ENCODE assay signal across 20 cellular contexts in the genomic region with DNA sequence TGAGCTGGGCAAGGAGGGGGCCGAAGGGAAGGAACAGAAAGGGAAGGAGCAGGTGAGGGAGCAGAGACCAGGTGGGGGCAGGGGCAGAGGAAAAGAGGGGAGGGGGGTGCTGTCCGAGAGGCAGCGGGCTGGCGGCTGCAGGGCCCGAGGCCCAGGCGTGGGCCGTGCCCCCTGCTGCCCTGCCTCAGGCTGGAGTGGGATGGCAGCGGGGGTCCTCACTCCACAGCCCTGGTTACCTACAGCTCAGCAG. TPM values are rescaled to one million over a fixed set of nuclear protein-coding genes. Genes with fewer than 3 reads are reported as not detected.
DNase-seq lines count a peak whose midpoint lies in the region; ATAC-seq, FAIRE-seq and TF ChIP-seq lines count a peak whose summit lies in the region.
"Had no signal": no experiment of that assay in that cellular context is flagged by ENCODE, and none has a peak within 500 bp of the region (broad histone marks: within the 10 kb centered on the region; RNA-seq: fewer than 3 reads in every experiment).

No MANE protein-coding gene starts in this region.

- TF ChIP-seq RAD21 in HCT116 (IDR thresholded peaks at IDR 0.05; ENCODE audit: low read depth) = no peak

- H3K79me2 ChIP-seq in HCT116 (ENCODE audit: insufficient read depth, low read length) (no peaks in the 10 kb centered on the region), astrocyte (ENCODE audit: insufficient read depth, low read length) (no peaks in the 10 kb centered on the region)

- no peaks in the 10 kb centered on the region for H3K4me1 Mint-ChIP-seq in astrocyte (ENCODE audit: low read depth, unreplicated experiment)

- H3K9ac ChIP-seq in HCT116 (ENCODE audit: low read length) (no peak overlapping the region), astrocyte (ENCODE audit: low read length) (no peak overlapping the region), iPS-18a (ENCODE audit: low read length) (no peak overlapping the region)

- no peaks in the 10 kb centered on the region for H3K9me3 Mint-ChIP-seq in astrocyte (ENCODE audit: unreplicated experiment)
- H3K9me3 Mint-ChIP-seq: activated CD8-positive, alpha-beta T cell treated with anti-CD3 and anti-CD28 coated beads for 36 hours had no signal

- H3K27ac Mint-ChIP-seq in astrocyte (ENCODE audit: unreplicated experiment) = no peak overlapping the region
- H3K27ac Mint-ChIP-seq: activated CD8-positive, alpha-beta T cell treated with anti-CD3 and anti-CD28 coated beads for 36 hours; CD4-positive, CD25-positive, alpha-beta regulatory T cell had no signal

- CTCF ChIA-PET in HCT116 (lab: Charles Lee) = interaction anchor here (1.0 to 1.2 kb wide), 2 partner anchors 14 to 484 kb away, joined by 4 to 16 read pairs; no protein-coding TSS in a partner anchor

- H3K4me3 ChIP-seq in HCT116 (replicated peaks in 1 of 2; ENCODE audit: low read depth in 1 of 2, low read length in 2 of 2) (peak overlapping the region in 1 of 2 experiments; percentile 60; a peak in 1 of 4 replicates), astrocyte (ENCODE audit: insufficient read depth, low read depth, low read length) (no peak overlapping the region), iPS-18a (ENCODE audit: low read length) (peak overlapping the region; percentile 47), skeletal muscle cell (ENCODE audit: low read depth, low read length) (peak overlapping the region; percentile 44)
- H3K4me3 ChIP-seq: MG63 had no signal

- H3K27me3 ChIP-seq in HCT116 (ENCODE audit: insufficient read depth, low read length) (no peaks in the 10 kb centered on the region), astrocyte (ENCODE audit: insufficient read depth, low read length) (peaks cover 28% of the 10 kb centered on the region), iPS-18a (ENCODE audit: control insufficient read depth, insufficient read depth, low read length) (peaks cover 97% of the 10 kb centered on the region)

- H3K27ac ChIP-seq in HCT116 (ENCODE audit: low read depth, low read length) (no peak overlapping the region), astrocyte (ENCODE audit: low read depth, low read length) (no peak overlapping the region), iPS-18a (ENCODE audit: low read length) (no peak overlapping the region)
- H3K27ac ChIP-seq: epithelial cell of prostate had no signal

- H3K27me3 Mint-ChIP-seq in astrocyte (ENCODE audit: low read depth, unreplicated experiment) = peaks cover 28% of the 10 kb centered on the region

- TF ChIP-seq POLR2A in HCT116 (IDR thresholded peaks at IDR 0.05; ENCODE audit: borderline replicate concordance, extremely low read depth, insufficient read depth, insufficient read length) = no peak

- H2AFZ ChIP-seq in HCT116 (ENCODE audit: low read depth, low read length, poor library complexity, severe bottlenecking) = no peak overlapping the region
- H2AFZ ChIP-seq in astrocyte (ENCODE audit: low read depth, low read length) = peak overlapping the region; percentile 47

- peak overlapping the region; percentile 96 for H3K4me2 ChIP-seq in HCT116 (ENCODE audit: low read length)
- peak overlapping the region; percentile 79 for H3K4me2 ChIP-seq in astrocyte (ENCODE audit: low read length)

- FAIRE-seq in astrocyte (lab: Jason Lieb, UNC) = no peak
- FAIRE-seq: bronchial epithelial cell had no signal

- no peaks in the 10 kb centered on the region for H3K36me3 Mint-ChIP-seq in astrocyte (ENCODE audit: low read depth, unreplicated experiment)
- H3K36me3 Mint-ChIP-seq: CD4-positive, CD25-positive, alpha-beta regulatory T cell had no signal

- H3K4me1 ChIP-seq in HCT116 (ENCODE audit: control insufficient read depth in 1 of 2, insufficient read depth in 2 of 2, low read length in 2 of 2) = peaks cover 0 to 16% of the 10 kb centered on the region in 2 experiments; a peak in 2 of 4 replicates
- H3K4me1 ChIP-seq in astrocyte (ENCODE audit: insufficient read depth, low read length) = no peaks in the 10 kb centered on the region
- H3K4me1 ChIP-seq in iPS-18a (ENCODE audit: control insufficient read depth, low read depth, low read length) = peaks cover 5% of the 10 kb centered on the region

- no peaks in the 10 kb centered on the region for H4K20me1 ChIP-seq in HCT116 (ENCODE audit: insufficient read depth)
- H4K20me1 ChIP-seq in astrocyte (ENCODE audit: insufficient read depth, low read length) = peaks cover 4% of the 10 kb centered on the region

- DNase-seq in HCT116 (ENCODE audit: low read depth, low spot score) = no peak
- DNase-seq in astrocyte (ENCODE audit: low read depth) = no peak
- DNase-seq in skeletal muscle cell (ENCODE audit: low read depth) = no peak
- no peak for DNase-seq in NCI-H345 (lab: John Stamatoyannopoulos, UW)
- DNase-seq: activated CD8-positive, alpha-beta T cell treated with anti-CD3 and anti-CD28 coated beads for 36 hours; activated gamma-delta T cell; CD4-positive, CD25-positive, alpha-beta regulatory T cell; NCI-H2081; SHP77; stimulated activated CD4-positive, alpha-beta T cell treated with anti-CD3 and anti-CD28 coated beads, Interleukin-4, amount 100 ng/mL, for 24 hours; stimulated activated naive CD4-positive, alpha-beta T cell treated with Interleukin-2 at 50 U/mL for 16 hours; T1000 had no signal

- RAD21 ChIA-PET in HCT116 (lab: Charles Lee; ENCODE audit: low non-redundant PET in 1 of 2, low total read pairs in 2 of 2, uncharacterized antibody in 2 of 2, unreplicated experiment in 2 of 2) = no interaction called here

- POLR2A ChIA-PET in HCT116 (lab: Charles Lee) = interaction anchor here (0.7 kb wide), 1 partner anchor 12 kb away, joined by 3 read pairs; no protein-coding TSS in a partner anchor

- no peak overlapping the region for H3K4me3 Mint-ChIP-seq in astrocyte (ENCODE audit: unreplicated experiment)

- H3K9me3 ChIP-seq in HCT116 (ENCODE audit: control insufficient read depth in 1 of 2, insufficient read depth in 1 of 2, low read depth in 1 of 2, low read length in 2 of 2) = no peaks in the 10 kb centered on the region
- no peaks in the 10 kb centered on the region for H3K9me3 ChIP-seq in astrocyte (ENCODE audit: insufficient read depth, low read depth, low read length)
- no peaks in the 10 kb centered on the region for H3K9me3 ChIP-seq in iPS-18a (ENCODE audit: control insufficient read depth, low read depth, low read length)
- H3K9me3 ChIP-seq: MG63 had no signal

- BruUV-seq in HCT116 (replicated peaks; lab: Mats Ljungman, UMichigan) = no TSS peak

- ATAC-seq in HCT116 (peak; percentile 2; the same call in 1 of the 2 replicates), HG03342 (IDR thresholded peaks at IDR 0.05; ENCODE audit: unreplicated experiment) (no peak), HG02970 (IDR thresholded peaks at IDR 0.05; ENCODE audit: low FRiP score, unreplicated experiment) (no peak)
- ATAC-seq: activated CD8-positive, alpha-beta T cell treated with anti-CD3 and anti-CD28 coated beads for 36 hours had no signal

- intact Hi-C loops in HCT116 (cut with micrococcal nuclease) = loop anchor here (5.0 kb wide), 1 partner anchor 50 kb away; no protein-coding TSS in a partner anchor

- no peak for TF ChIP-seq CTCF in HCT116 (IDR thresholded peaks at IDR 0.05 in 2 of 3, conservative IDR thresholded peaks at IDR 0.05 in 1 of 3; ENCODE audit: borderline replicate concordance in 1 of 3, insufficient read depth in 1 of 3, low read depth in 2 of 3, low read length in 2 of 3)
- no peak for TF ChIP-seq CTCF in astrocyte (IDR thresholded peaks at IDR 0.05; ENCODE audit: insufficient read depth, low read depth, low read length)

- no peaks in the 10 kb centered on the region for H3K9me2 ChIP-seq in HCT116 (ENCODE audit: insufficient read depth)

- H3K36me3 ChIP-seq in HCT116 (ENCODE audit: control insufficient read depth in 1 of 2, insufficient read depth in 2 of 2, low read length in 2 of 2) = no peaks in the 10 kb centered on the region
- H3K36me3 ChIP-seq in astrocyte (ENCODE audit: insufficient read depth, low read length) = no peaks in the 10 kb centered on the region
- no peaks in the 10 kb centered on the region for H3K36me3 ChIP-seq in iPS-18a (ENCODE audit: control insufficient read depth, low read depth, low read length)
- H3K36me3 ChIP-seq: MG63 had no signal

TF ChIP-seq in HCT116, 20 proteins besides CTCF, POLR2A, EP300 and RAD21:
- TF ChIP-seq FOSL1 (IDR thresholded peaks at IDR 0.05; ENCODE audit: low read depth) (no peak), SRF (IDR thresholded peaks at IDR 0.05; ENCODE audit: low read depth) (no peak), CBX3 (IDR thresholded peaks at IDR 0.05; ENCODE audit: low read depth) (no peak)

RNA-seq across cellular contexts. Expression of gene IGF2, which starts 2.3 kb away (rescaled TPM):
- total RNA-seq in HCT116 (2021; ENCODE audit: unreplicated experiment) (17.9 TPM), astrocyte (188 and 209 TPM in 2 replicates)
- 12.4 and 15.4 TPM in 2 replicates for polyA plus RNA-seq in HCT116 (2012)
- total RNA-seq: G401 had no signal
- polyA plus RNA-seq: CD4-positive, CD25-positive, alpha-beta regulatory T cell had no signal

RNA-seq across cellular contexts. Expression of gene INS, which starts 24.1 kb away (rescaled TPM):
- total RNA-seq in HCT116 (2021; ENCODE audit: unreplicated experiment) (0.44 TPM), astrocyte (not detected in 2 replicates)
- not detected in 2 replicates for polyA plus RNA-seq in HCT116 (2012)
- total RNA-seq: activated CD8-positive, alpha-beta T cell treated with anti-CD3 and anti-CD28 coated beads for 36 hours; bronchial epithelial cell; CD4-positive, CD25-positive, alpha-beta regulatory T cell; G401; lung microvascular endothelial cell had no signal
- polyA plus RNA-seq: CD4-positive, CD25-positive, alpha-beta regulatory T cell had no signal

RNA-seq across cellular contexts. Expression of gene TH, which starts 34.7 kb away (rescaled TPM):
- not detected for total RNA-seq in HCT116 (2021; ENCODE audit: unreplicated experiment)
- polyA plus RNA-seq in HCT116 (2012) = 0.31 TPM in 1 of 2 replicates, not detected in the other
- not detected in 2 replicates for total RNA-seq in astrocyte
- total RNA-seq: activated CD8-positive, alpha-beta T cell treated with anti-CD3 and anti-CD28 coated beads for 36 hours; CD4-positive, CD25-positive, alpha-beta regulatory T cell; G401 had no signal
- polyA plus RNA-seq: CD4-positive, CD25-positive, alpha-beta regulatory T cell had no signal

Comparison
In these comparisons a context has a peak if more than half of its experiments do, and no peak if none do; other contexts are left out.
1. RNA of gene IGF2, which starts 2.3 kb away (total RNA-seq): 188 to 209 TPM in astrocyte; 17.9 TPM in HCT116 (single experiment); every median in the first group is over 10 times any median in the second.